ENCODE assay signal across 34 cellular contexts in genomic region chr11:123751777-123752176, GRCh38. TPM values are rescaled to one million over a fixed set of nuclear protein-coding genes. Genes with fewer than 3 reads are reported as not detected.
"Had no signal": no experiment of that assay in that cellular context is flagged by ENCODE, and none has a peak within 500 bp of the region (broad histone marks: within the 10 kb centered on the region; RNA-seq: fewer than 3 reads in every experiment).

No MANE protein-coding gene starts in this region.

- H3K27me3 ChIP-seq: ascending aorta, breast epithelium, cardiac muscle cell, colonic mucosa, gastrocnemius medialis had no signal

- H3K36me3 ChIP-seq: ascending aorta, breast epithelium, cardiac muscle cell, colonic mucosa, esophagus muscularis mucosa, gastrocnemius medialis, WERI-Rb-1 had no signal

- ATAC-seq: activated CD4-positive, CD25-positive, alpha-beta regulatory T cell treated with anti-CD3 and anti-CD28 coated beads, Interleukin-2, amount 50 U/mL, for 24 hours; activated CD8-positive, alpha-beta T cell treated with anti-CD3 and anti-CD28 coated beads for 36 hours; activated naive CD4-positive, alpha-beta T cell treated with anti-CD3 and anti-CD28 coated beads, Interleukin-2, amount 50 U/mL, for 72 hours; foreskin keratinocyte; gastrocnemius medialis; T-helper 17 cell had no signal

- H3K4me3 ChIP-seq: ascending aorta, breast epithelium, cardiac muscle cell, colonic mucosa, esophagus muscularis mucosa, gastrocnemius medialis had no signal

- DNase-seq: activated B cell treated with CpG ODN at 0.5 μM for 24 hours; activated CD4-positive, alpha-beta T cell treated with anti-CD3 and anti-CD28 coated beads for 48 hours; activated CD4-positive, alpha-beta T cell treated with anti-CD3 and anti-CD28 coated beads, Interleukin-2, amount 50 U/mL, for 1 hour; activated CD4-positive, alpha-beta T cell treated with anti-CD3 and anti-CD28 coated beads, Interleukin-2, amount 50 U/mL, for 48 hours; activated CD8-positive, alpha-beta memory T cell treated with anti-CD3 and anti-CD28 coated beads for 24 hours; activated CD8-positive, alpha-beta T cell treated with anti-CD3 and anti-CD28 coated beads for 36 hours; activated gamma-delta T cell; activated naive CD4-positive, alpha-beta T cell; activated naive CD4-positive, alpha-beta T cell treated with anti-CD3 and anti-CD28 coated beads, Interleukin-2, amount 10 ng/mL, durations not matched to agents 7 days and 5 days; activated naive CD8-positive, alpha-beta T cell treated with anti-CD3 and anti-CD28 coated beads, Interleukin-2, amount 10 ng/mL, durations not matched to agents 7 days and 5 days; activated T-cell treated with anti-CD3 and anti-CD28 coated beads, Interleukin-2, amount 50 U/mL, for 1 hour; activated T-cell treated with anti-CD3 and anti-CD28 coated beads, Interleukin-2, amount 50 U/mL, for 48 hours; central memory CD4-positive, alpha-beta T cell; cerebellar nuclear complex; colonic mucosa; effector CD8-positive, alpha-beta T cell; foreskin keratinocyte; gastrocnemius medialis; glutamatergic neuron; T-helper 1 cell; T-helper 17 cell; T1000; WERI-Rb-1 had no signal

- H3K4me1 ChIP-seq: ascending aorta, breast epithelium, colonic mucosa, esophagus muscularis mucosa, foreskin keratinocyte, gastrocnemius medialis had no signal

- H3K27ac ChIP-seq: ascending aorta, breast epithelium, cardiac muscle cell, colonic mucosa, esophagus muscularis mucosa, foreskin keratinocyte, gastrocnemius medialis, WERI-Rb-1 had no signal

- H3K9me3 ChIP-seq: ascending aorta, breast epithelium, colonic mucosa, esophagus muscularis mucosa had no signal

RNA-seq across cellular contexts. Expression of gene OR6X1, which starts 2.5 kb away (rescaled TPM):
- total RNA-seq: activated B cell treated with CpG ODN at 0.5 μM for 24 hours; activated CD8-positive, alpha-beta T cell treated with anti-CD3 and anti-CD28 coated beads for 36 hours; activated naive CD4-positive, alpha-beta T cell treated with anti-CD3 and anti-CD28 coated beads, Interleukin-2, amount 50 U/mL, for 72 hours; activated naive CD8-positive, alpha-beta T cell treated with anti-CD3 and anti-CD28 coated beads, Interleukin-2, amount 10 ng/mL, durations not matched to agents 7 days and 5 days; activated T-helper 1 cell treated with anti-CD3 and anti-CD28 coated beads, Interleukin-12 subunit alpha, Interleukin-12 subunit beta, Interleukin-2, Interleukin-4 antibody, amounts not matched to agents 30 ng/mL and 10 ng/mL and 1 ng/mL, durations not matched to agents 14 hours and 24 hours and 36 hours; activated T-helper 2 cell treated with anti-CD3 and anti-CD28 coated beads, Interferon-gamma antibody, Interleukin-2, Interleukin-4, amounts not matched to agents 10 μg/mL and 5 μg/mL and 100 μg/mL, durations not matched to agents 14 hours and 24 hours and 36 hours; ascending aorta; breast epithelium; cardiac muscle cell; colonic mucosa; dermis microvascular lymphatic vessel endothelial cell; endothelial cell of umbilical vein; epithelial cell of proximal tubule; esophagus muscularis mucosa; foreskin keratinocyte; gastrocnemius medialis; T-helper 17 cell had no signal

RNA-seq across cellular contexts. Expression of gene OR6M1, which starts 54.4 kb away (rescaled TPM):
- total RNA-seq: activated B cell treated with CpG ODN at 0.5 μM for 24 hours; activated CD8-positive, alpha-beta T cell treated with anti-CD3 and anti-CD28 coated beads for 36 hours; activated naive CD4-positive, alpha-beta T cell treated with anti-CD3 and anti-CD28 coated beads, Interleukin-2, amount 50 U/mL, for 72 hours; activated naive CD8-positive, alpha-beta T cell treated with anti-CD3 and anti-CD28 coated beads, Interleukin-2, amount 10 ng/mL, durations not matched to agents 7 days and 5 days; activated T-helper 1 cell treated with anti-CD3 and anti-CD28 coated beads, Interleukin-12 subunit alpha, Interleukin-12 subunit beta, Interleukin-2, Interleukin-4 antibody, amounts not matched to agents 30 ng/mL and 10 ng/mL and 1 ng/mL, durations not matched to agents 14 hours and 24 hours and 36 hours; activated T-helper 2 cell treated with anti-CD3 and anti-CD28 coated beads, Interferon-gamma antibody, Interleukin-2, Interleukin-4, amounts not matched to agents 10 μg/mL and 5 μg/mL and 100 μg/mL, durations not matched to agents 14 hours and 24 hours and 36 hours; ascending aorta; breast epithelium; cardiac muscle cell; colonic mucosa; dermis microvascular lymphatic vessel endothelial cell; endothelial cell of umbilical vein; epithelial cell of proximal tubule; esophagus muscularis mucosa; foreskin keratinocyte; gastrocnemius medialis; T-helper 17 cell had no signal
